Comparison of ENCODE assay signal across 8 cellular contexts in genomic region chr19:1847684-1848398, GRCh38. TPM values are rescaled to one million over a fixed set of nuclear protein-coding genes. Genes with fewer than 3 reads are reported as not detected.
DNase-seq lines count a peak whose midpoint lies in the region; ATAC-seq, FAIRE-seq and TF ChIP-seq lines count a peak whose summit lies in the region.

No MANE protein-coding gene starts in this region.

- peak; percentile 52 for ATAC-seq in stimulated activated effector memory CD8-positive, alpha-beta T cell treated with anti-CD3 and anti-CD28 coated beads, Interleukin-12 subunit alpha, Interleukin-12 subunit beta, amount 100 ng/mL, for 72 hours

- no peaks in the 10 kb centered on the region for H3K36me3 Mint-ChIP-seq in astrocyte (ENCODE audit: low read depth, unreplicated experiment)
- H3K36me3 Mint-ChIP-seq in stimulated activated effector memory CD8-positive, alpha-beta T cell treated with anti-CD3 and anti-CD28 coated beads, Interleukin-12 subunit alpha, Interleukin-12 subunit beta, amount 100 ng/mL, for 72 hours, result peaks cover 38% of the 10 kb centered on the region

- no peaks in the 10 kb centered on the region for H3K9me3 ChIP-seq in GM23248 (ENCODE audit: low read depth)
- no peaks in the 10 kb centered on the region for H3K9me3 ChIP-seq in astrocyte (ENCODE audit: insufficient read depth, low read depth, low read length)

- H3F3A ChIP-seq in GM23248 (ENCODE audit: insufficient read depth), result peaks cover 12% of the 10 kb centered on the region; the same call in 1 of the 2 replicates

- no peaks in the 10 kb centered on the region for H3K9me2 ChIP-seq in GM23248 (ENCODE audit: insufficient read depth)

- no peak for DNase-seq in GM06990 (ENCODE audit: extremely low read depth, insufficient read length)
- peak; percentile 87 for DNase-seq in GM23248
- DNase-seq in NAMALWA (ENCODE audit: low spot score), result peak; percentile 53
- no peak for DNase-seq in astrocyte (ENCODE audit: low read depth)
- DNase-seq in iPS-NIHi11 (ENCODE audit: low spot score), result peak; percentile 58
- DNase-seq in stimulated activated effector memory CD8-positive, alpha-beta T cell treated with anti-CD3 and anti-CD28 coated beads, Interleukin-12 subunit alpha, Interleukin-12 subunit beta, amount 100 ng/mL, for 72 hours (ENCODE audit: low spot score in 2 of 2), result no peak
- no peak for DNase-seq in kidney glomerular epithelial cell (lab: John Stamatoyannopoulos, UW)
- no peak for DNase-seq in medulla oblongata (ENCODE audit: extremely low spot score)

- 1 to 2% methylated on average over 35 to 37 of the region's 72 CpGs for WGBS in GM23248 (ENCODE audit: low coverage in 1 of 2, low lambda C conversion rate in 2 of 2, missing lambda C conversion rate in 2 of 2), 2 experiments

- peak overlapping the region; percentile 100 for H3K4me3 ChIP-seq in GM06990 (replicated peaks; ENCODE audit: low read depth, low read length)
- H3K4me3 ChIP-seq in GM23248, result peak overlapping the region; percentile 92
- H3K4me3 ChIP-seq in astrocyte (ENCODE audit: insufficient read depth, low read depth, low read length), result peak overlapping the region; percentile 96

- H3K79me2 ChIP-seq in GM23248 (ENCODE audit: insufficient read depth) (peaks cover 73% of the 10 kb centered on the region), astrocyte (ENCODE audit: insufficient read depth, low read length) (peaks cover 69% of the 10 kb centered on the region)

- H3K36me3 ChIP-seq in GM06990 (ENCODE audit: control insufficient read depth, insufficient read depth, low read length), result peaks cover 7% of the 10 kb centered on the region
- no peaks in the 10 kb centered on the region for H3K36me3 ChIP-seq in GM23248 (ENCODE audit: low read depth)
- no peaks in the 10 kb centered on the region for H3K36me3 ChIP-seq in astrocyte (ENCODE audit: insufficient read depth, low read length)

- no peak for FAIRE-seq in astrocyte (lab: Jason Lieb, UNC)

- TF ChIP-seq CTCF in GM06990 (IDR thresholded peaks at IDR 0.05; ENCODE audit: insufficient read depth, low read length, poor library complexity, severe bottlenecking), result no peak
- TF ChIP-seq CTCF in astrocyte (IDR thresholded peaks at IDR 0.05; ENCODE audit: insufficient read depth, low read depth, low read length), result no peak

- no peaks in the 10 kb centered on the region for H3K27me3 ChIP-seq in GM06990 (replicated peaks; ENCODE audit: control insufficient read depth, insufficient read depth, low read length)
- no peaks in the 10 kb centered on the region for H3K27me3 ChIP-seq in GM23248 (replicated peaks; ENCODE audit: insufficient read depth)
- no peaks in the 10 kb centered on the region for H3K27me3 ChIP-seq in astrocyte (ENCODE audit: insufficient read depth, low read length)

- H3K4me1 ChIP-seq in GM23248 (ENCODE audit: insufficient read depth) (peaks cover 9% of the 10 kb centered on the region), astrocyte (ENCODE audit: insufficient read depth, low read length) (peaks cover 14% of the 10 kb centered on the region)

- no peaks in the 10 kb centered on the region for H3K27me3 Mint-ChIP-seq in astrocyte (ENCODE audit: low read depth, unreplicated experiment)

- peak overlapping the region; percentile 99 for H3K27ac Mint-ChIP-seq in astrocyte (ENCODE audit: unreplicated experiment)
- peak overlapping the region; percentile 97 for H3K27ac Mint-ChIP-seq in stimulated activated effector memory CD8-positive, alpha-beta T cell treated with anti-CD3 and anti-CD28 coated beads, Interleukin-12 subunit alpha, Interleukin-12 subunit beta, amount 100 ng/mL, for 72 hours

- H3K9ac ChIP-seq in GM23248 (peak overlapping the region; percentile 99), astrocyte (ENCODE audit: low read length) (peak overlapping the region; percentile 99)

- in situ Hi-C loops in GM23248 (cut with MboI), result no loop called here

- H2AFZ ChIP-seq in GM23248 (no peak overlapping the region; the same call in 1 of the 2 replicates), astrocyte (ENCODE audit: low read depth, low read length) (peak overlapping the region; percentile 95)

- H3K27ac ChIP-seq in GM23248 (peak overlapping the region; percentile 97), astrocyte (ENCODE audit: low read depth, low read length) (peak overlapping the region; percentile 100)

- H4K20me1 ChIP-seq in GM23248 (ENCODE audit: insufficient read depth), result no peaks in the 10 kb centered on the region
- H4K20me1 ChIP-seq in astrocyte (ENCODE audit: insufficient read depth, low read length), result peaks cover 79% of the 10 kb centered on the region

- H3K4me3 Mint-ChIP-seq in astrocyte (ENCODE audit: unreplicated experiment), result peak overlapping the region; percentile 95
- peak overlapping the region; percentile 86 for H3K4me3 Mint-ChIP-seq in stimulated activated effector memory CD8-positive, alpha-beta T cell treated with anti-CD3 and anti-CD28 coated beads, Interleukin-12 subunit alpha, Interleukin-12 subunit beta, amount 100 ng/mL, for 72 hours

- no peaks in the 10 kb centered on the region for H3K9me3 Mint-ChIP-seq in astrocyte (ENCODE audit: unreplicated experiment)
- H3K9me3 Mint-ChIP-seq in stimulated activated effector memory CD8-positive, alpha-beta T cell treated with anti-CD3 and anti-CD28 coated beads, Interleukin-12 subunit alpha, Interleukin-12 subunit beta, amount 100 ng/mL, for 72 hours, result no peaks in the 10 kb centered on the region

- H3K4me2 ChIP-seq in GM23248 (ENCODE audit: unreplicated experiment), result peak overlapping the region; percentile 87
- H3K4me2 ChIP-seq in astrocyte (ENCODE audit: low read length), result peak overlapping the region; percentile 96

- H3K4me1 Mint-ChIP-seq in astrocyte (ENCODE audit: low read depth, unreplicated experiment), result peaks cover 13% of the 10 kb centered on the region
- H3K4me1 Mint-ChIP-seq in stimulated activated effector memory CD8-positive, alpha-beta T cell treated with anti-CD3 and anti-CD28 coated beads, Interleukin-12 subunit alpha, Interleukin-12 subunit beta, amount 100 ng/mL, for 72 hours, result peaks cover 54% of the 10 kb centered on the region

RNA-seq across cellular contexts. Expression of gene REXO1, which starts 0.4 kb away (rescaled TPM):
- total RNA-seq in GM23248 (2014; rRNA removed; shearing (Covaris generic)), result 4.2 and 5.2 TPM in 2 replicates
- polyA plus RNA-seq in GM23248 (2016; fragmentation: Nextera tagmentation; extraction: Ambion mirVana), result 4.2 and 4.9 TPM in 2 replicates
- 35.5 and 36.2 TPM in 2 replicates for total RNA-seq in astrocyte

RNA-seq across cellular contexts. Expression of gene KLF16, which starts 15.5 kb away (rescaled TPM):
- 8.9 and 11.0 TPM in 2 replicates for total RNA-seq in GM23248 (2014; rRNA removed; shearing (Covaris generic))
- 4.2 and 4.6 TPM in 2 replicates for polyA plus RNA-seq in GM23248 (2016; fragmentation: Nextera tagmentation; extraction: Ambion mirVana)
- 52.4 and 58.1 TPM in 2 replicates for total RNA-seq in astrocyte

RNA-seq across cellular contexts. Expression of gene ATP8B3, which starts 35.8 kb away (rescaled TPM):
- total RNA-seq in GM23248 (2014; rRNA removed; shearing (Covaris generic)), result 0.32 and 2.5 TPM in 2 replicates
- polyA plus RNA-seq in GM23248 (2016; fragmentation: Nextera tagmentation; extraction: Ambion mirVana), result 1.8 and 1.9 TPM in 2 replicates
- 3.0 and 4.4 TPM in 2 replicates for total RNA-seq in astrocyte

RNA-seq across cellular contexts. Expression of gene ABHD17A, which starts 37.5 kb away (rescaled TPM):
- 147 and 157 TPM in 2 replicates for total RNA-seq in GM23248 (2014; rRNA removed; shearing (Covaris generic))
- polyA plus RNA-seq in GM23248 (2016; fragmentation: Nextera tagmentation; extraction: Ambion mirVana), result 37.6 and 39.4 TPM in 2 replicates
- total RNA-seq in astrocyte, result 56.7 and 61.4 TPM in 2 replicates

RNA-seq across cellular contexts. Expression of gene ADAT3, which starts 57.4 kb away (rescaled TPM):
- 0.22 and 3.2 TPM in 2 replicates for total RNA-seq in GM23248 (2014; rRNA removed; shearing (Covaris generic))
- 2.4 and 3.2 TPM in 2 replicates for polyA plus RNA-seq in GM23248 (2016; fragmentation: Nextera tagmentation; extraction: Ambion mirVana)
- 3.7 and 5.7 TPM in 2 replicates for total RNA-seq in astrocyte

Comparison
In these comparisons a context has a peak if more than half of its experiments do, and no peak if none do; other contexts are left out.
1. DNase-seq: peak in GM23248 (single experiment), NAMALWA (single experiment) and iPS-NIHi11 (single experiment); none in GM06990 (single experiment), astrocyte (single experiment), stimulated activated effector memory CD8-positive, alpha-beta T cell treated with anti-CD3 and anti-CD28 coated beads, Interleukin-12 subunit alpha, Interleukin-12 subunit beta, amount 100 ng/mL, for 72 hours (0 of 2), kidney glomerular epithelial cell (single experiment) and medulla oblongata (single experiment).
2. Peak in every context shown above with its lines, with median percentiles within 50 percentile points of each other: H3K4me3 ChIP-seq.